In the genomic region with DNA sequence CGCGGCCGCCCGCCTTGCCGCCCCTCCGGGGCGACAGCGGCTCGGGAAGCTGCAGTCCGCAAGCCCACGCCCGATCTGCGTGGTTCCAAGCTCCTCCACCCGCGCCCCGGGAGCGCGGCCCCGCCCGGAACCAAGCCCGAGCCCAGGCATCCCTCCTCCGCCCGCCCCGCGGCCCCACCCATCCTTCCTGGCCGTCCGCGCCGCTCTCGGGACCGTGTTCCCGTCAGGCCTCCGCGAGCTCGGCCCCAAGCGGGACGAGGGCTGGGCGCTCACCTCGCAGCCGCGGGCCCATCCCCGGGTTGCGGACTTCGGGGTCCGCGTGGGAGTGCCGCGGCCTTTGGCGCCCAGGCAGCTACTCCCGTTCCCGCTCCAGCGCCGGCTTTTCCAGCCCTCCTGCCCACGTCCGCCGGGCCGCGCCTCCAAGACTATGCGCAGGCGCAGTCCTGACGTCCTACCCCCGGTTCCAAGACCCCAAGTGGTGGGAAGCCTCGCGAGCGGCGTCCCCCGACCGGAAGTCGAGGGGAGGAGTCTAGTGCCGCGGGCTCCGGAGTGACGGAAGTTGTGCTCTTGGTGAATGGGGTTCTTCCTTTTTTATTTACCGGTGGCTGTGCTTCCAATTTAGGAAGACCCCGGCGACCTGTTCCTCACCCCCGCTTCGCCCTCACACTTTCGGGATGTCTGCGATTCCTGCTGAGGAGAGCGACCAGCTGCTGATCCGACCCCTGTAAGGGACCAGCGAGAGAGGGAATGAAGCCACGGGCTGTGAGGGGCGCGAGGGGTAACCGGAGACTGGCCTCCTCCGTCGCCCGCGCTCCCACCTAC, we compare ENCODE assay signal across 1 cellular context.
TF ChIP-seq lines count a peak whose summit lies in the region.

CPSF3 (plus strand) TSS at position 555 of the 822 bp plus-strand sequence; CDS start at position 675, 120 bp downstream.
ITGB1BP1 (minus strand) TSS at position 429 of the 822 bp plus-strand sequence. CDS start 4,831 bp downstream, outside the sequence.

TF ChIP-seq in HepG2, 621 proteins besides CTCF, POLR2A, EP300 and RAD21 (continued from another document and continues in another):
- TF ChIP-seq ZBTB40 (IDR thresholded peaks at IDR 0.05) = peak; percentile 82
- peak; percentile 86 for TF ChIP-seq ZBTB40 (CRISPR knock-in tag; IDR thresholded peaks at IDR 0.05)
- TF ChIP-seq ZNF547 (CRISPR knock-in tag; IDR thresholded peaks at IDR 0.05) = peak; percentile 96
- no peak for TF ChIP-seq NPAS2 (CRISPR knock-in tag; IDR thresholded peaks at IDR 0.05; ENCODE audit: borderline replicate concordance)
- no peak for TF ChIP-seq TBP (CRISPR knock-in tag; IDR thresholded peaks at IDR 0.05)
- no peak for TF ChIP-seq GTF2F1 (IDR thresholded peaks at IDR 0.05; ENCODE audit: low read length)
- TF ChIP-seq ZNF572 (CRISPR knock-in tag; IDR thresholded peaks at IDR 0.05) = no peak
- no peak for TF ChIP-seq ZFP37 (CRISPR knock-in tag; IDR thresholded peaks at IDR 0.05; ENCODE audit: borderline replicate concordance)
- TF ChIP-seq ZNF337 (CRISPR knock-in tag; IDR thresholded peaks at IDR 0.05; ENCODE audit: borderline replicate concordance, low read depth) = peak; percentile 96; the same call in 1 of the 2 replicates
- peak; percentile 82 for TF ChIP-seq HNRNPK (IDR thresholded peaks at IDR 0.05; ENCODE audit: low read depth, low read length, poor library complexity, severe bottlenecking)
- no peak for TF ChIP-seq SIX4 (CRISPR knock-in tag; IDR thresholded peaks at IDR 0.05)
- TF ChIP-seq, protein P1, sequence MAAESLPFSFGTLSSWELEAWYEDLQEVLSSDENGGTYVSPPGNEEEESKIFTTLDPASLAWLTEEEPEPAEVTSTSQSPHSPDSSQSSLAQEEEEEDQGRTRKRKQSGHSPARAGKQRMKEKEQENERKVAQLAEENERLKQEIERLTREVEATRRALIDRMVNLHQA (CRISPR knock-in tag; IDR thresholded peaks at IDR 0.05) = no peak
- TF ChIP-seq FOXK1 (CRISPR knock-in tag; IDR thresholded peaks at IDR 0.05; ENCODE audit: borderline replicate concordance, low read depth) = no peak
- TF ChIP-seq MTF1 (CRISPR knock-in tag; IDR thresholded peaks at IDR 0.05) = no peak
- peak; percentile 50; the same call in 1 of the 2 replicates for TF ChIP-seq ZNF138 (CRISPR knock-in tag; IDR thresholded peaks at IDR 0.05; ENCODE audit: low read depth)
- TF ChIP-seq ZNF282 (IDR thresholded peaks at IDR 0.05; ENCODE audit: partially characterized antibody) = no peak
- peak; percentile 39; the same call in 1 of the 2 replicates for TF ChIP-seq KDM1A (CRISPR knock-in tag; IDR thresholded peaks at IDR 0.05)
- TF ChIP-seq, protein P2, sequence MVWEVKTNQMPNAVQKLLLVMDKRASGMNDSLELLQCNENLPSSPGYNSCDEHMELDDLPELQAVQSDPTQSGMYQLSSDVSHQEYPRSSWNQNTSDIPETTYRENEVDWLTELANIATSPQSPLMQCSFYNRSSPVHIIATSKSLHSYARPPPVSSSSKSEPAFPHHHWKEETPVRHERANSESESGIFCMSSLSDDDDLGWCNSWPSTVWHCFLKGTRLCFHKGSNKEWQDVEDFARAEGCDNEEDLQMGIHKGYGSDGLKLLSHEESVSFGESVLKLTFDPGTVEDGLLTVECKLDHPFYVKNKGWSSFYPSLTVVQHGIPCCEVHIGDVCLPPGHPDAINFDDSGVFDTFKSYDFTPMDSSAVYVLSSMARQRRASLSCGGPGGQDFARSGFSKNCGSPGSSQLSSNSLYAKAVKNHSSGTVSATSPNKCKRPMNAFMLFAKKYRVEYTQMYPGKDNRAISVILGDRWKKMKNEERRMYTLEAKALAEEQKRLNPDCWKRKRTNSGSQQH (CRISPR knock-in tag; IDR thresholded peaks at IDR 0.05; ENCODE audit: low read depth) = no peak
- TF ChIP-seq ARID3A (IDR thresholded peaks at IDR 0.05; ENCODE audit: low read depth, low read length) = no peak; the same call in 1 of the 2 replicates
- no peak for TF ChIP-seq U2AF2 (IDR thresholded peaks at IDR 0.05; ENCODE audit: low read depth, low read length)
- TF ChIP-seq ATF7-NPFF (CRISPR knock-in tag; IDR thresholded peaks at IDR 0.05; ENCODE audit: low read depth) = peak; percentile 70
- TF ChIP-seq TIGD3 (CRISPR knock-in tag; IDR thresholded peaks at IDR 0.05; ENCODE audit: borderline replicate concordance) = no peak
- no peak for TF ChIP-seq ZNF224 (CRISPR knock-in tag; IDR thresholded peaks at IDR 0.05)
- TF ChIP-seq, protein P3, sequence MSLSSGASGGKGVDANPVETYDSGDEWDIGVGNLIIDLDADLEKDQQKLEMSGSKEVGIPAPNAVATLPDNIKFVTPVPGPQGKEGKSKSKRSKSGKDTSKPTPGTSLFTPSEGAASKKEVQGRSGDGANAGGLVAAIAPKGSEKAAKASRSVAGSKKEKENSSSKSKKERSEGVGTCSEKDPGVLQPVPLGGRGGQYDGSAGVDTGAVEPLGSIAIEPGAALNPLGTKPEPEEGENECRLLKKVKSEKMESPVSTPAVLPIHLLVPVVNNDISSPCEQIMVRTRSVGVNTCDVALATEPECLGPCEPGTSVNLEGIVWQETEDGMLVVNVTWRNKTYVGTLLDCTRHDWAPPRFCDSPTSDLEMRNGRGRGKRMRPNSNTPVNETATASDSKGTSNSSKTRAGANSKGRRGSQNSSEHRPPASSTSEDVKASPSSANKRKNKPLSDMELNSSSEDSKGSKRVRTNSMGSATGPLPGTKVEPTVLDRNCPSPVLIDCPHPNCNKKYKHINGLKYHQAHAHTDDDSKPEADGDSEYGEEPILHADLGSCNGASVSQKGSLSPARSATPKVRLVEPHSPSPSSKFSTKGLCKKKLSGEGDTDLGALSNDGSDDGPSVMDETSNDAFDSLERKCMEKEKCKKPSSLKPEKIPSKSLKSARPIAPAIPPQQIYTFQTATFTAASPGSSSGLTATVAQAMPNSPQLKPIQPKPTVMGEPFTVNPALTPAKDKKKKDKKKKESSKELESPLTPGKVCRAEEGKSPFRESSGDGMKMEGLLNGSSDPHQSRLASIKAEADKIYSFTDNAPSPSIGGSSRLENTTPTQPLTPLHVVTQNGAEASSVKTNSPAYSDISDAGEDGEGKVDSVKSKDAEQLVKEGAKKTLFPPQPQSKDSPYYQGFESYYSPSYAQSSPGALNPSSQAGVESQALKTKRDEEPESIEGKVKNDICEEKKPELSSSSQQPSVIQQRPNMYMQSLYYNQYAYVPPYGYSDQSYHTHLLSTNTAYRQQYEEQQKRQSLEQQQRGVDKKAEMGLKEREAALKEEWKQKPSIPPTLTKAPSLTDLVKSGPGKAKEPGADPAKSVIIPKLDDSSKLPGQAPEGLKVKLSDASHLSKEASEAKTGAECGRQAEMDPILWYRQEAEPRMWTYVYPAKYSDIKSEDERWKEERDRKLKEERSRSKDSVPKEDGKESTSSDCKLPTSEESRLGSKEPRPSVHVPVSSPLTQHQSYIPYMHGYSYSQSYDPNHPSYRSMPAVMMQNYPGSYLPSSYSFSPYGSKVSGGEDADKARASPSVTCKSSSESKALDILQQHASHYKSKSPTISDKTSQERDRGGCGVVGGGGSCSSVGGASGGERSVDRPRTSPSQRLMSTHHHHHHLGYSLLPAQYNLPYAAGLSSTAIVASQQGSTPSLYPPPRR (CRISPR knock-in tag; IDR thresholded peaks at IDR 0.05; ENCODE audit: borderline replicate concordance) = peak; percentile 69
- TF ChIP-seq ZNF713 (CRISPR knock-in tag; IDR thresholded peaks at IDR 0.05) = no peak; the same call in 1 of the 2 replicates
- peak; percentile 93 for TF ChIP-seq KDM5B (CRISPR knock-in tag; IDR thresholded peaks at IDR 0.05; ENCODE audit: borderline replicate concordance)
- peak; percentile 96; the same call in 1 of the 2 replicates for TF ChIP-seq SRY (CRISPR knock-in tag; IDR thresholded peaks at IDR 0.05)
- TF ChIP-seq SP2 (CRISPR knock-in tag; IDR thresholded peaks at IDR 0.05) = peak; percentile 69
- peak; percentile 92 for TF ChIP-seq HINFP (CRISPR knock-in tag; IDR thresholded peaks at IDR 0.05; ENCODE audit: low read depth)
- no peak for TF ChIP-seq PAWR (CRISPR knock-in tag; IDR thresholded peaks at IDR 0.05; ENCODE audit: borderline replicate concordance)
- TF ChIP-seq ZNF720 (CRISPR knock-in tag; IDR thresholded peaks at IDR 0.05) = no peak
- TF ChIP-seq ZNF558 (CRISPR knock-in tag; IDR thresholded peaks at IDR 0.05; ENCODE audit: borderline replicate concordance) = peak; percentile 40; the same call in 1 of the 2 replicates
- no peak for TF ChIP-seq MBNL3 (CRISPR knock-in tag; conservative IDR thresholded peaks at IDR 0.05)
- no peak for TF ChIP-seq PCBP1 (IDR thresholded peaks at IDR 0.05; ENCODE audit: borderline replicate concordance, low read depth, low read length)
